22 cellular contexts compared by ENCODE assay signal in the genomic region with DNA sequence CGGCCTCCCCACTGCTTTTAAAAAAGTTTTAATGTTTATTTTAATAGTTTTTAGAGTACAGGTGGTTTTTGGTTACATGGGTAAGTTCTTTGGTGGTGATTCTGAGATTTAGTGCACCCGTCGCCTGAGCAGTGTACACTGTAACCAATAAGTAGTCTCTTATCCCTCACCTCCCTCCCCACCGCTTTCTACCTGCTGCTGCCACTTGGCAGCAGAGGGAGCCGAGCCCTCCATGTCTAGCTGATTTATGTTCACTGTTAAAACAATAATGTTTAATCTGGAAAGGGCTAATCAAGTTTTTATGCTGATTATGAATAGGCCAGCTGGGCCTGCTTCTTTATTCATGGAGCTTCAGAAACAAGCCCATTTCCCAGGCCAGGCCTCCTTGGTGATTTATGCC.
DNase-seq lines count a peak whose midpoint lies in the region; ATAC-seq and TF ChIP-seq lines count a peak whose summit lies in the region.
"Had no signal": no experiment of that assay in that cellular context is flagged by ENCODE, and none has a peak within 500 bp of the region (broad histone marks: within the 10 kb centered on the region; RNA-seq: fewer than 3 reads in every experiment).

No MANE protein-coding gene starts in this region.

- no peaks in the 10 kb centered on the region for H3K27me3 ChIP-seq in sigmoid colon
- H3K27me3 ChIP-seq: SJCRH30 had no signal

- intact Hi-C loops in sigmoid colon (cut with DNase I) = no loop called here

- no peak for TF ChIP-seq EP300 in sigmoid colon (IDR thresholded peaks at IDR 0.05)

- TF ChIP-seq POLR2A in sigmoid colon (IDR thresholded peaks at IDR 0.05) = no peak

- H3K4me1 ChIP-seq in sigmoid colon = no peaks in the 10 kb centered on the region

- H3K36me3 ChIP-seq in sigmoid colon = no peaks in the 10 kb centered on the region
- H3K36me3 ChIP-seq: SJCRH30 had no signal

- peak; percentile 34; the same call in 1 of the 2 replicates for TF ChIP-seq CTCF in VCaP (conservative IDR thresholded peaks at IDR 0.05)
- no peak for TF ChIP-seq CTCF in sigmoid colon (IDR thresholded peaks at IDR 0.05)

- 77 to 88% methylated on average over 5 of the region's 5 CpGs for WGBS in sigmoid colon, 2 donors

- H3K4me3 ChIP-seq in sigmoid colon = no peak overlapping the region
- H3K4me3 ChIP-seq: SJCRH30 had no signal

- peaks cover 0 to 3% (median 0%) of the 10 kb centered on the region in 4 donors for H3K9me3 ChIP-seq in sigmoid colon
- H3K9me3 ChIP-seq: SJCRH30 had no signal

- H3K27ac ChIP-seq in VCaP (peak overlapping the region; percentile 25; the same call in 1 of the 2 replicates), sigmoid colon (no peak overlapping the region)
- H3K27ac ChIP-seq: C4-2B, SJCRH30 had no signal

- no peak for ATAC-seq in activated CD4-positive, CD25-positive, alpha-beta regulatory T cell treated with anti-CD3 and anti-CD28 coated beads, Interleukin-2, amount 50 U/mL, for 24 hours
- ATAC-seq in GM18519 (IDR thresholded peaks at IDR 0.05; ENCODE audit: low FRiP score, unreplicated experiment) = no peak

- DNase-seq in NCI-H2029 treated with DMSO at 0.1 percent for 48 hours (lab: John Stamatoyannopoulos, UW) (peak; percentile 15), NCI-H2029 (lab: John Stamatoyannopoulos, UW) (no peak), NCI-H2081 (lab: John Stamatoyannopoulos, UW) (peak; percentile 26 to 77), sigmoid colon (peak; percentile 35), NCI-H82 treated with DMSO at 0.1 percent for 48 hours (lab: John Stamatoyannopoulos, UW; ENCODE audit: unreplicated experiment) (no peak)
- DNase-seq: AML-193; CD8-positive, alpha-beta memory T cell; DMS53; H9; HFFc6; Karpas-422; NCI-H146; NCI-H2107; NCI-H2227 treated with DMSO at 0.1 percent for 48 hours; NCI-H510A treated with DMSO at 0.1 percent for 48 hours; NCI-H774; OCI-M1; SJCRH30 had no signal

Comparison
In these comparisons a context has a peak if more than half of its experiments do, and no peak if none do; other contexts are left out.
1. DNase-seq: peak in NCI-H2029 treated with DMSO at 0.1 percent for 48 hours (single experiment), NCI-H2081 (2 of 2) and sigmoid colon (single experiment); none in NCI-H2029 (single experiment) and NCI-H82 treated with DMSO at 0.1 percent for 48 hours (single experiment).